ENCODE assay signal across 8 cellular contexts in genomic region chr12:123601602-123602489, GRCh38. TPM values are rescaled to one million over a fixed set of nuclear protein-coding genes. Genes with fewer than 3 reads are reported as not detected.
DNase-seq lines count a peak whose midpoint lies in the region; ATAC-seq, FAIRE-seq and TF ChIP-seq lines count a peak whose summit lies in the region.

Gene DDX55 (plus strand): TSS chr12:123602099. CDS start chr12:123602149, 50 bp downstream.

- DNase-seq in D721Med (ENCODE audit: insufficient read length, low spot score) (peak; percentile 52), HUDEP-2 (lab: John Stamatoyannopoulos, UW; ENCODE audit: unreplicated experiment in 76 of 76) (peak in 73 of 76 experiments; percentile 5 to 81 (median 68)), OCI-M1 (lab: John Stamatoyannopoulos, UW) (peak; percentile 89), myocyte (ENCODE audit: low read depth) (peak; percentile 87)
- peak; percentile 89 for DNase-seq in activated T-cell treated with anti-CD3 and anti-CD28 coated beads, Interleukin-2, amount 50 U/mL, for 1 hour
- peak; percentile 71 to 73 for DNase-seq in stimulated activated CD8-positive, alpha-beta memory T cell treated with anti-CD3 and anti-CD28 coated beads, Interleukin-7, amount 100 ng/mL, for 48 hours (ENCODE audit: extremely low read depth in 1 of 2, low read depth in 1 of 2)

- FAIRE-seq in D721Med (lab: Jason Lieb, UNC): no peak

- peak; percentile 12 for TF ChIP-seq CTCF in D721Med (IDR thresholded peaks at IDR 0.05; ENCODE audit: insufficient read depth, missing control alignments)

- ATAC-seq in GM21367 (IDR thresholded peaks at IDR 0.05; ENCODE audit: unreplicated experiment) (peak; percentile 80), esophagus mucosa (peak; percentile 96)

RNA-seq across cellular contexts. Expression of gene DDX55, which starts in this region (rescaled TPM):
- 11.1 TPM for total RNA-seq in esophagus mucosa
- total RNA-seq in myocyte: 13.8 and 15.8 TPM in 2 replicates
- polyA plus RNA-seq in myocyte (2012): 11.1 TPM

Comparison
In these comparisons a context has a peak if more than half of its experiments do, and no peak if none do; other contexts are left out.
1. Peak in every context shown above with its lines: DNase-seq and ATAC-seq.